In genomic region chr1:110780600-110781484, GRCh38 we compare ENCODE assay signal across 1 cellular context.
A peak's percentile ranks its signal among the peaks of the same experiment; 100 is the strongest.
TF ChIP-seq lines count a peak whose summit lies in the region.

No MANE protein-coding gene starts in this region.

TF ChIP-seq in K562, 482 proteins besides CTCF, POLR2A, EP300 and RAD21 (continued from another document):
- TF ChIP-seq, protein P1, sequence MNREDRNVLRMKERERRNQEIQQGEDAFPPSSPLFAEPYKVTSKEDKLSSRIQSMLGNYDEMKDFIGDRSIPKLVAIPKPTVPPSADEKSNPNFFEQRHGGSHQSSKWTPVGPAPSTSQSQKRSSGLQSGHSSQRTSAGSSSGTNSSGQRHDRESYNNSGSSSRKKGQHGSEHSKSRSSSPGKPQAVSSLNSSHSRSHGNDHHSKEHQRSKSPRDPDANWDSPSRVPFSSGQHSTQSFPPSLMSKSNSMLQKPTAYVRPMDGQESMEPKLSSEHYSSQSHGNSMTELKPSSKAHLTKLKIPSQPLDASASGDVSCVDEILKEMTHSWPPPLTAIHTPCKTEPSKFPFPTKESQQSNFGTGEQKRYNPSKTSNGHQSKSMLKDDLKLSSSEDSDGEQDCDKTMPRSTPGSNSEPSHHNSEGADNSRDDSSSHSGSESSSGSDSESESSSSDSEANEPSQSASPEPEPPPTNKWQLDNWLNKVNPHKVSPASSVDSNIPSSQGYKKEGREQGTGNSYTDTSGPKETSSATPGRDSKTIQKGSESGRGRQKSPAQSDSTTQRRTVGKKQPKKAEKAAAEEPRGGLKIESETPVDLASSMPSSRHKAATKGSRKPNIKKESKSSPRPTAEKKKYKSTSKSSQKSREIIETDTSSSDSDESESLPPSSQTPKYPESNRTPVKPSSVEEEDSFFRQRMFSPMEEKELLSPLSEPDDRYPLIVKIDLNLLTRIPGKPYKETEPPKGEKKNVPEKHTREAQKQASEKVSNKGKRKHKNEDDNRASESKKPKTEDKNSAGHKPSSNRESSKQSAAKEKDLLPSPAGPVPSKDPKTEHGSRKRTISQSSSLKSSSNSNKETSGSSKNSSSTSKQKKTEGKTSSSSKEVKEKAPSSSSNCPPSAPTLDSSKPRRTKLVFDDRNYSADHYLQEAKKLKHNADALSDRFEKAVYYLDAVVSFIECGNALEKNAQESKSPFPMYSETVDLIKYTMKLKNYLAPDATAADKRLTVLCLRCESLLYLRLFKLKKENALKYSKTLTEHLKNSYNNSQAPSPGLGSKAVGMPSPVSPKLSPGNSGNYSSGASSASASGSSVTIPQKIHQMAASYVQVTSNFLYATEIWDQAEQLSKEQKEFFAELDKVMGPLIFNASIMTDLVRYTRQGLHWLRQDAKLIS (CRISPR knock-in tag; IDR thresholded peaks at IDR 0.05), result 0 out of 2 replicates have a peak, but pooled peaks have one; percentile 26
- TF ChIP-seq HNRNPLL (IDR thresholded peaks at IDR 0.05; ENCODE audit: low read depth, low read length, poor library complexity, severe bottlenecking) (peak; percentile 45), POLR2AphosphoS2 (IDR thresholded peaks at IDR 0.05; ENCODE audit: low read length) (no peak), ATF7 (IDR thresholded peaks at IDR 0.05) (peak; percentile 50; the same call in 1 of the 2 replicates), MYC (IDR thresholded peaks at IDR 0.05; ENCODE audit: low read depth, low read length) (peak; percentile 50; the same call in 1 of the 2 replicates), MYC (CRISPR knock-in tag; IDR thresholded peaks at IDR 0.05; ENCODE audit: borderline replicate concordance, low read depth) (no peak), STAG1 (CRISPR knock-in tag; IDR thresholded peaks at IDR 0.05; ENCODE audit: borderline replicate concordance) (peak; percentile 49; the same call in 1 of the 2 replicates), ZNF449 (CRISPR knock-in tag; IDR thresholded peaks at IDR 0.05) (no peak), DEAF1 (CRISPR knock-in tag; IDR thresholded peaks at IDR 0.05) (peak; percentile 61; the same call in 1 of the 2 replicates), KLF16 (IDR thresholded peaks at IDR 0.05) (0 out of 2 replicates have a peak, but pooled peaks have one; percentile 24), NFIC (IDR thresholded peaks at IDR 0.05) (peak; percentile 100), CC2D1A (IDR thresholded peaks at IDR 0.05) (peak; percentile 18; the same call in 1 of the 2 replicates), GATAD2B (IDR thresholded peaks at IDR 0.05; ENCODE audit: borderline replicate concordance) (no peak), DDX20 (tag; IDR thresholded peaks at IDR 0.05; ENCODE audit: low read depth) (no peak), MXD1 (CRISPR knock-in tag; IDR thresholded peaks at IDR 0.05; ENCODE audit: borderline replicate concordance, poor library complexity, severe bottlenecking) (no peak), POLR2AphosphoS5 (IDR thresholded peaks at IDR 0.05; ENCODE audit: control insufficient read depth, insufficient read depth, low read depth, low read length) (peak; percentile 57; the same call in 1 of the 2 replicates)
TF ChIP-seq in K562: peak in this region for 36.
